ENCODE assay signal across 9 cellular contexts in the genomic region with DNA sequence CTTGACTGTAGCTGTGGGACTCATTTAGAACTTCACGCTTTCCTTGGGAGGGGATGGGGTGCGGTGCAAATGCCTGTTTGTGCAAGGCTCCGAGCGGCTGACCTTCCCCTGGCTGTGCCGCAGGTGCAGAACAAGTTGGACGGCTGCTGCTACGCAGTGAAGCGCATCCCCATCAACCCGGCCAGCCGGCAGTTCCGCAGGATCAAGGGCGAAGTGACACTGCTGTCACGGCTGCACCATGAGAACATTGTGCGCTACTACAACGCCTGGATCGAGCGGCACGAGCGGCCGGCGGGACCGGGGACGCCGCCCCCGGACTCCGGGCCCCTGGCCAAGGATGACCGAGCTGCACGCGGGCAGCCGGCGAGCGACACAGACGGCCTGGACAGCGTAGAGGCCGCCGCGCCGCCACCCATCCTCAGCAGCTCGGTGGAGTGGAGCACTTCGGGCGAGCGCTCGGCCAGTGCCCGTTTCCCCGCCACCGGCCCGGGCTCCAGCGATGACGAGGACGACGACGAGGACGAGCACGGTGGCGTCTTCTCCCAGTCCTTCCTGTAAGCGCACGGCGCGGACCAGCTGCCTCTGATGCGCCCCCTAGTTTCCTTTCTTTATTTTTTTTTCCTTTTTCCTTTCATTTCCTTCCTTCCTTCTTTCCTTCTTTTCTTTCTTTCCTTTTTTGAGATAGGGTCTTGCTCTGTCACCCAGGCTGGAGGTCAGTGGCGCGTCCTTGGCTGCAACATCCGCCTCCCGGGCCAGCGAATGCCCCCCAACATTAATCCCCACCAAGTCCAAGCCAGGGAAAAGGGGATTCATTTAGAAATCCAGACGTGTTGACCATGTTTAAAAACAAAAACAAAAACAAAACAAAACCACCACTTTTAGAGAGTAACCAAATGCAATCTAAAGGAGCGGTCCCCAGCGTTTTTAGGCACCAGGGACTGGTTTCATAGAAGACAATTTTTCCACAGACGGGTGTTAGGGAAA. TPM values are rescaled to one million over a fixed set of nuclear protein-coding genes. Genes with fewer than 3 reads are reported as not detected.
DNase-seq lines count a peak whose midpoint lies in the region; ATAC-seq and TF ChIP-seq lines count a peak whose summit lies in the region.
"Had no signal": no experiment of that assay in that cellular context is flagged by ENCODE, and none has a peak within 500 bp of the region (broad histone marks: within the 10 kb centered on the region; RNA-seq: fewer than 3 reads in every experiment).

No MANE protein-coding gene starts in this region.

- H3K36me3 ChIP-seq in tibial nerve, result peaks cover 0 to 44% (median 0%) of the 10 kb centered on the region in 3 donors

- peak; percentile 34 to 79 (median 68) for TF ChIP-seq CTCF in tibial nerve (IDR thresholded peaks at IDR 0.05)

- peak; percentile 24 for DNase-seq in NCI-H2107 treated with DMSO at 0.1 percent for 48 hours (lab: John Stamatoyannopoulos, UW; ENCODE audit: unreplicated experiment)
- DNase-seq in NCI-H2107 (lab: John Stamatoyannopoulos, UW), result no peak
- peak in 1 of 3 donors; percentile 15 for DNase-seq in T-helper 17 cell
- peak; percentile 51 to 68 for DNase-seq in erythroblast (lab: John Stamatoyannopoulos, UW)
- DNase-seq in lung microvascular endothelial cell (ENCODE audit: low read depth in 2 of 2), result peak; percentile 61 to 79
- DNase-seq in tibial nerve (ENCODE audit: low spot score in 2 of 2), result peak; percentile 35 to 40
- DNase-seq in GOT3 (lab: John Stamatoyannopoulos, UW), result no peak

- peaks cover 8% of the 10 kb centered on the region for H3K36me3 Mint-ChIP-seq in T-helper 17 cell (ENCODE audit: low read depth)

- no peaks in the 10 kb centered on the region for H3K27me3 ChIP-seq in tibial nerve
- H3K27me3 ChIP-seq: BLaER1 treated with 17β-estradiol and CSF1 and Interleukin-3, amounts not matched to agents 10 nM and 100 nM had no signal

- peak overlapping the region; percentile 1 for H3K27ac Mint-ChIP-seq in T-helper 17 cell

- peak overlapping the region; percentile 35 to 70 (median 55) for H3K4me3 ChIP-seq in tibial nerve
- H3K4me3 ChIP-seq: BLaER1 treated with 17β-estradiol and CSF1 and Interleukin-3, amounts not matched to agents 10 nM and 100 nM had no signal

- H3K4me3 Mint-ChIP-seq in T-helper 17 cell, result no peak overlapping the region

- no peaks in the 10 kb centered on the region for H3K4me1 Mint-ChIP-seq in T-helper 17 cell

- peak in 1 of 2 donors; percentile 60 for TF ChIP-seq EP300 in tibial nerve (IDR thresholded peaks at IDR 0.05)

- H3K27ac ChIP-seq in tibial nerve, result peak overlapping the region; percentile 15 to 87 (median 75)
- H3K27ac ChIP-seq: BLaER1 treated with 17β-estradiol and CSF1 and Interleukin-3, amounts not matched to agents 10 nM and 100 nM had no signal

- WGBS in tibial nerve, 2 donors, result 19 to 20% methylated on average over 39 to 57 of the region's 69 CpGs

- H3K27me3 Mint-ChIP-seq in T-helper 17 cell, result no peaks in the 10 kb centered on the region

- TF ChIP-seq POLR2A in erythroblast (IDR thresholded peaks at IDR 0.05; ENCODE audit: low read length) (no peak), tibial nerve (IDR thresholded peaks at IDR 0.05) (no peak)

- ATAC-seq in T-helper 17 cell, result no peak
- no peak for ATAC-seq in HG03565 (IDR thresholded peaks at IDR 0.05; ENCODE audit: unreplicated experiment)

- no peaks in the 10 kb centered on the region for H3K9me3 ChIP-seq in T-helper 17 cell (ENCODE audit: control insufficient read depth, low read length, poor library complexity, severe bottlenecking)
- no peaks in the 10 kb centered on the region for H3K9me3 ChIP-seq in tibial nerve
- H3K9me3 ChIP-seq: BLaER1 treated with 17β-estradiol and CSF1 and Interleukin-3, amounts not matched to agents 10 nM and 100 nM had no signal

- H3K4me1 ChIP-seq in tibial nerve, result peaks cover 0 to 10% (median 0%) of the 10 kb centered on the region in 4 donors
- H3K4me1 ChIP-seq: BLaER1 treated with 17β-estradiol and CSF1 and Interleukin-3, amounts not matched to agents 10 nM and 100 nM had no signal

RNA-seq across cellular contexts. Expression of a gene that starts 42.7 kb away (rescaled TPM):
- total RNA-seq in T-helper 17 cell, result 10 to 100 TPM; 11.9 to 13.8 TPM
- 22.0 and 25.8 TPM in 2 replicates for total RNA-seq in lung microvascular endothelial cell
- 10 to 100 TPM; 42.3 to 58.8 (median 54.1) TPM for total RNA-seq in tibial nerve

RNA-seq across cellular contexts. Expression of a gene that starts 56.5 kb away (rescaled TPM):
- total RNA-seq in T-helper 17 cell (not detected), lung microvascular endothelial cell (2.4 and 14.4 TPM in 2 replicates), tibial nerve (10 to 100 TPM in 2 of 4 donors, 1 to 10 TPM in 2; 2.4 to 18.6 (median 9.1) TPM)

Comparison
In these comparisons a context has a peak if more than half of its experiments do, and no peak if none do; other contexts are left out.
1. DNase-seq: peak in NCI-H2107 treated with DMSO at 0.1 percent for 48 hours (single experiment), erythroblast (2 of 2), lung microvascular endothelial cell (2 of 2) and tibial nerve (2 of 2); none in NCI-H2107 (single experiment) and GOT3 (single experiment).